Comparison of ENCODE assay signal across 8 cellular contexts in genomic region chr6:22024973-22025467, GRCh38.
DNase-seq lines count a peak whose midpoint lies in the region; TF ChIP-seq lines count a peak whose summit lies in the region.

No MANE protein-coding gene starts in this region.

- H3K4me1 ChIP-seq in NT2/D1 (ENCODE audit: insufficient read depth, insufficient read length), result no peaks in the 10 kb centered on the region

- H3K4me1 Mint-ChIP-seq in HFFc6 (ENCODE audit: low read depth) (peaks cover 14% of the 10 kb centered on the region), mesothelial cell of epicardium (peaks cover 37% of the 10 kb centered on the region)
- H3K4me1 Mint-ChIP-seq in activated naive CD4-positive, alpha-beta T cell treated with anti-CD3 and anti-CD28 coated beads for 36 hours (ENCODE audit: low read depth), result peaks cover 25% of the 10 kb centered on the region

- CTCF ChIA-PET in activated naive CD4-positive, alpha-beta T cell treated with anti-CD3 and anti-CD28 coated beads for 36 hours (lab: Charles Lee), result no interaction called here

- H3K27me3 Mint-ChIP-seq in HFFc6 (ENCODE audit: insufficient read depth) (no peaks in the 10 kb centered on the region), mesothelial cell of epicardium (ENCODE audit: low read depth) (no peaks in the 10 kb centered on the region)
- H3K27me3 Mint-ChIP-seq in activated naive CD4-positive, alpha-beta T cell treated with anti-CD3 and anti-CD28 coated beads for 36 hours (ENCODE audit: low read depth), result peaks cover 2% of the 10 kb centered on the region

- peak overlapping the region; percentile 36 for H3K9ac ChIP-seq in NT2/D1 (ENCODE audit: insufficient read length, low read depth)

- H3K27ac Mint-ChIP-seq in HFFc6, result peak overlapping the region; percentile 73; the same call in 1 of the 2 replicates
- peak overlapping the region; percentile 93 for H3K27ac Mint-ChIP-seq in mesothelial cell of epicardium
- H3K27ac Mint-ChIP-seq in activated naive CD4-positive, alpha-beta T cell treated with anti-CD3 and anti-CD28 coated beads for 36 hours, result no peak overlapping the region

- H3K9me3 Mint-ChIP-seq in HFFc6 (peaks cover 12% of the 10 kb centered on the region), mesothelial cell of epicardium (peaks cover 10% of the 10 kb centered on the region)
- peaks cover 5% of the 10 kb centered on the region for H3K9me3 Mint-ChIP-seq in activated naive CD4-positive, alpha-beta T cell treated with anti-CD3 and anti-CD28 coated beads for 36 hours

- H3K4me3 Mint-ChIP-seq in HFFc6 (no peak overlapping the region), mesothelial cell of epicardium (no peak overlapping the region)
- H3K4me3 Mint-ChIP-seq in activated naive CD4-positive, alpha-beta T cell treated with anti-CD3 and anti-CD28 coated beads for 36 hours, result no peak overlapping the region

- DNase-seq in GM13977 (ENCODE audit: low spot score), result peak; percentile 29
- DNase-seq in HFFc6, result no peak
- no peak for DNase-seq in NT2/D1 (ENCODE audit: low read depth, low spot score)
- no peak for DNase-seq in mesothelial cell of epicardium (ENCODE audit: low spot score in 2 of 2, unreplicated experiment in 2 of 2)
- DNase-seq in NCI-H2029 treated with DMSO at 0.1 percent for 48 hours (lab: John Stamatoyannopoulos, UW), result no peak
- DNase-seq in AML-193 (lab: John Stamatoyannopoulos, UW), result no peak
- no peak for DNase-seq in activated naive CD4-positive, alpha-beta T cell treated with anti-CD3 and anti-CD28 coated beads for 36 hours
- no peak for DNase-seq in RPMI8226

- intact Hi-C loops in activated naive CD4-positive, alpha-beta T cell treated with anti-CD3 and anti-CD28 coated beads for 36 hours (cut with micrococcal nuclease), result no loop called here

- H3K36me3 Mint-ChIP-seq in HFFc6 (ENCODE audit: low read depth), result peaks cover 9% of the 10 kb centered on the region; the same call in 1 of the 2 replicates
- H3K36me3 Mint-ChIP-seq in mesothelial cell of epicardium, result peaks cover 10% of the 10 kb centered on the region
- H3K36me3 Mint-ChIP-seq in activated naive CD4-positive, alpha-beta T cell treated with anti-CD3 and anti-CD28 coated beads for 36 hours (ENCODE audit: low read depth), result no peaks in the 10 kb centered on the region

- in situ Hi-C loops in GM13977 (cut with MboI; ENCODE audit: low pct_unique_long_range_greater_than_20kb, low sequenced_read_pairs, unreplicated experiment), result no loop called here

- H3K36me3 ChIP-seq in NT2/D1 (ENCODE audit: insufficient read depth, insufficient read length, low read length), result no peaks in the 10 kb centered on the region

- no peak for TF ChIP-seq CTCF in GM13977 (IDR thresholded peaks at IDR 0.05; ENCODE audit: extremely low read depth, insufficient read depth, missing control alignments)
- no peak for TF ChIP-seq CTCF in HFFc6 (IDR thresholded peaks at IDR 0.05)
- no peak for TF ChIP-seq CTCF in mesothelial cell of epicardium (IDR thresholded peaks at IDR 0.05; ENCODE audit: unreplicated experiment)

- H3K4me3 ChIP-seq in NT2/D1 (ENCODE audit: insufficient read length, low read depth), result no peak overlapping the region

- peaks cover 9% of the 10 kb centered on the region; the same call in 1 of the 2 replicates for H3K9me3 ChIP-seq in NT2/D1 (ENCODE audit: insufficient read depth, low read length)

- no peaks in the 10 kb centered on the region for H3K27me3 ChIP-seq in NT2/D1 (ENCODE audit: insufficient read depth, insufficient read length)
